ENCODE assay signal across 20 cellular contexts in genomic region chr10:99519690-99520039, GRCh38. TPM values are rescaled to one million over a fixed set of nuclear protein-coding genes. Genes with fewer than 3 reads are reported as not detected.
"Had no signal": no experiment of that assay in that cellular context is flagged by ENCODE, and none has a peak within 500 bp of the region (broad histone marks: within the 10 kb centered on the region; RNA-seq: fewer than 3 reads in every experiment).

No MANE protein-coding gene starts in this region.

- DNase-seq: activated CD4-positive, alpha-beta T cell treated with anti-CD3 and anti-CD28 coated beads, Interleukin-2, amount 10 ng/mL, durations not matched to agents 7 days and 5 days; activated CD8-positive, alpha-beta memory T cell treated with anti-CD3 and anti-CD28 coated beads, Interleukin-2, amount 50 U/mL, for 48 hours; activated gamma-delta T cell; activated T-cell treated with anti-CD3 and anti-CD28 coated beads, Interleukin-2, amount 50 U/mL, for 72 hours; effector CD4-positive, alpha-beta T cell; esophagus squamous epithelium; hypothalamus; naive B cell; stimulated activated CD4-positive, alpha-beta T cell treated with anti-CD3 and anti-CD28 coated beads, Interleukin-4, amount 100 ng/mL, for 24 hours; stimulated activated naive CD4-positive, alpha-beta T cell had no signal

- H3K36me3 ChIP-seq: esophagus squamous epithelium, pancreas, tibial nerve had no signal

- H3K27ac Mint-ChIP-seq: activated CD4-positive, alpha-beta T cell treated with anti-CD3 and anti-CD28 coated beads, Interleukin-2, amount 10 ng/mL, durations not matched to agents 7 days and 5 days; activated naive CD4-positive, alpha-beta T cell treated with anti-CD3 and anti-CD28 coated beads, Interleukin-2, amount 50 U/mL, for 72 hours; activated T-cell treated with anti-CD3 and anti-CD28 coated beads, Interleukin-2, amount 50 U/mL, for 72 hours; mesothelial cell of epicardium; T-helper 2 cell treated with Interferon-gamma antibody and Interleukin-4, amounts not matched to agents 5 μg/mL and 100 μg/mL, for 36 hours had no signal

- H3K4me3 ChIP-seq: pancreas, tibial nerve had no signal

- H3K9me3 ChIP-seq: esophagus squamous epithelium, pancreas, tibial nerve had no signal

- ATAC-seq: activated naive CD4-positive, alpha-beta T cell treated with anti-CD3 and anti-CD28 coated beads, Interleukin-2, amount 50 U/mL, for 72 hours; activated T-cell treated with anti-CD3 and anti-CD28 coated beads, Interleukin-2, amount 50 U/mL, for 72 hours had no signal

- H3K36me3 Mint-ChIP-seq: mesothelial cell of epicardium had no signal

- H3K4me3 Mint-ChIP-seq: activated CD4-positive, alpha-beta T cell treated with anti-CD3 and anti-CD28 coated beads, Interleukin-2, amount 10 ng/mL, durations not matched to agents 7 days and 5 days; mesothelial cell of epicardium; T-helper 2 cell treated with Interferon-gamma antibody and Interleukin-4, amounts not matched to agents 5 μg/mL and 100 μg/mL, for 36 hours had no signal

- H3K27ac ChIP-seq: esophagus squamous epithelium, pancreas, tibial nerve had no signal

- H3K9me3 Mint-ChIP-seq: activated CD4-positive, alpha-beta T cell treated with anti-CD3 and anti-CD28 coated beads, Interleukin-2, amount 10 ng/mL, durations not matched to agents 7 days and 5 days; activated naive CD4-positive, alpha-beta T cell treated with anti-CD3 and anti-CD28 coated beads, Interleukin-2, amount 50 U/mL, for 72 hours; activated T-cell treated with anti-CD3 and anti-CD28 coated beads, Interleukin-2, amount 50 U/mL, for 72 hours; mesothelial cell of epicardium; T-helper 2 cell treated with Interferon-gamma antibody and Interleukin-4, amounts not matched to agents 5 μg/mL and 100 μg/mL, for 36 hours had no signal

RNA-seq across cellular contexts. Expression of gene NKX2-3, which starts 13.1 kb away (rescaled TPM):
- total RNA-seq: activated CD4-positive, alpha-beta T cell treated with anti-CD3 and anti-CD28 coated beads, Interleukin-2, amount 10 ng/mL, durations not matched to agents 7 days and 5 days; activated naive CD4-positive, alpha-beta T cell treated with anti-CD3 and anti-CD28 coated beads, Interleukin-2, amount 50 U/mL, for 72 hours; activated T-cell treated with anti-CD3 and anti-CD28 coated beads, Interleukin-2, amount 50 U/mL, for 72 hours; cardiac septum; endothelial cell of umbilical vein; fibroblast of villous mesenchyme; lower leg skin; mesothelial cell of epicardium; subcutaneous adipose tissue; tibial nerve had no signal
- polyA plus RNA-seq: endothelial cell of umbilical vein had no signal
